Comparison of ENCODE assay signal across 1 cellular context in genomic region chr19:5542665-5543064, GRCh38.
TF ChIP-seq lines count a peak whose summit lies in the region.

No MANE protein-coding gene starts in this region.

TF ChIP-seq in IMR-90, 13 proteins besides CTCF, POLR2A, EP300 and RAD21:
- TF ChIP-seq MXI1 (IDR thresholded peaks at IDR 0.05; ENCODE audit: borderline replicate concordance, low read depth, low read length) (no peak), SMC3 (IDR thresholded peaks at IDR 0.05; ENCODE audit: low read depth, low read length) (no peak)
